ENCODE assay signal across 9 cellular contexts in genomic region chr7:3922175-3922635, GRCh38.
A peak's percentile ranks its signal among the peaks of the same experiment; 100 is the strongest.
DNase-seq lines count a peak whose midpoint lies in the region; ATAC-seq, FAIRE-seq and TF ChIP-seq lines count a peak whose summit lies in the region.
"Had no signal": no experiment of that assay in that cellular context is flagged by ENCODE, and none has a peak within 500 bp of the region (broad histone marks: within the 10 kb centered on the region; RNA-seq: fewer than 3 reads in every experiment).

No MANE protein-coding gene starts in this region.

- FAIRE-seq in GM19239 (lab: Jason Lieb, UNC) = no peak
- FAIRE-seq: endometrium had no signal

- no peak overlapping the region for H3K9ac ChIP-seq in MM.1S (ENCODE audit: low read length)

- no peak for ATAC-seq in HG03457 (IDR thresholded peaks at IDR 0.05; ENCODE audit: unreplicated experiment)

- H3K36me3 Mint-ChIP-seq in immature natural killer cell = no peaks in the 10 kb centered on the region

- TF ChIP-seq CTCF in MM.1S (IDR thresholded peaks at IDR 0.05; ENCODE audit: low read length) (no peak), dorsolateral prefrontal cortex (IDR thresholded peaks at IDR 0.05 in 54 of 56, conservative IDR thresholded peaks at IDR 0.05 in 2 of 56; ENCODE audit: low read depth in 1 of 56, partially characterized antibody in 56 of 56) (peak in 42 of 56 donors; percentile 6 to 60 (median 32))

- peaks cover 0 to 5% (median 0%) of the 10 kb centered on the region in 6 donors for H3K9me3 Mint-ChIP-seq in immature natural killer cell

- H3F3A ChIP-seq in MM.1S (ENCODE audit: insufficient read depth, low read length) = no peaks in the 10 kb centered on the region

- H3K4me2 ChIP-seq in MM.1S (ENCODE audit: low read depth, low read length) = no peak overlapping the region

- H3K4me3 ChIP-seq in MM.1S (ENCODE audit: low read length) (no peak overlapping the region), dorsolateral prefrontal cortex (peak overlapping the region in 2 of 59 donors; percentile 12 to 16)

- no peak overlapping the region for H3K27ac ChIP-seq in MM.1S (ENCODE audit: low read length)
- peak overlapping the region in 1 of 59 donors; percentile 11 for H3K27ac ChIP-seq in dorsolateral prefrontal cortex

- no peaks in the 10 kb centered on the region for H3K9me3 ChIP-seq in MM.1S (replicated peaks; ENCODE audit: insufficient read depth, low read length)

- H3K4me1 ChIP-seq in MM.1S (ENCODE audit: low read length) = no peaks in the 10 kb centered on the region

- no peak overlapping the region for H3K27ac Mint-ChIP-seq in immature natural killer cell

- H2AFZ ChIP-seq in MM.1S (ENCODE audit: low read length) = no peak overlapping the region

- H3K4me3 Mint-ChIP-seq in immature natural killer cell = no peak overlapping the region

- peaks cover 0 to 5% of the 10 kb centered on the region in 2 donors for H3K4me1 Mint-ChIP-seq in immature natural killer cell

- H3K36me3 ChIP-seq in MM.1S (replicated peaks; ENCODE audit: insufficient read depth, low read length) = no peaks in the 10 kb centered on the region

- no peaks in the 10 kb centered on the region for H4K20me1 ChIP-seq in MM.1S (ENCODE audit: insufficient read depth, low read length)

- intact Hi-C loops in dorsolateral prefrontal cortex (cut with DNase I) = no loop called here

- H3K27me3 Mint-ChIP-seq in immature natural killer cell (ENCODE audit: low read depth in 3 of 3) = peaks cover 0 to 7% (median 2%) of the 10 kb centered on the region in 3 donors

- no peaks in the 10 kb centered on the region for H3K9me2 ChIP-seq in MM.1S (replicated peaks; ENCODE audit: insufficient read depth, low read length)

- no peaks in the 10 kb centered on the region for H3K79me2 ChIP-seq in MM.1S (ENCODE audit: low read length)

- H3K27me3 ChIP-seq in MM.1S (replicated peaks; ENCODE audit: insufficient read depth, low read length) = no peaks in the 10 kb centered on the region
- peaks cover 0 to 4% (median 0%) of the 10 kb centered on the region in 45 donors for H3K27me3 ChIP-seq in dorsolateral prefrontal cortex

- DNase-seq in DMS114 treated with DMSO at 0.1 percent for 48 hours (lab: John Stamatoyannopoulos, UW; ENCODE audit: unreplicated experiment) (peak; percentile 58), MM.1S (peak; percentile 11), dorsolateral prefrontal cortex (peak in 5 of 10 donors; percentile 39 to 67 (median 58)), medulla oblongata (ENCODE audit: extremely low spot score) (peak; percentile 82), immature natural killer cell (no peak), NCI-H2081 treated with DMSO at 0.1 percent for 48 hours (lab: John Stamatoyannopoulos, UW) (no peak), GM19239 (ENCODE audit: insufficient read length, low spot score) (no peak)

Comparison
In these comparisons a context has a peak if more than half of its experiments do, and no peak if none do; other contexts are left out.
1. DNase-seq: peak in DMS114 treated with DMSO at 0.1 percent for 48 hours (single experiment), MM.1S (single experiment) and medulla oblongata (single experiment); none in immature natural killer cell (0 of 3), NCI-H2081 treated with DMSO at 0.1 percent for 48 hours (single experiment) and GM19239 (single experiment).